Comparison of ENCODE assay signal across 14 cellular contexts in genomic region chr4:39631700-39632079, GRCh38. TPM values are rescaled to one million over a fixed set of nuclear protein-coding genes. Genes with fewer than 3 reads are reported as not detected.
A peak's percentile ranks its signal among the peaks of the same experiment; 100 is the strongest.
DNase-seq lines count a peak whose midpoint lies in the region; ATAC-seq and TF ChIP-seq lines count a peak whose summit lies in the region.
"Had no signal": no experiment of that assay in that cellular context is flagged by ENCODE, and none has a peak within 500 bp of the region (broad histone marks: within the 10 kb centered on the region; RNA-seq: fewer than 3 reads in every experiment).

No MANE protein-coding gene starts in this region.

- TF ChIP-seq CTCF in endothelial cell (IDR thresholded peaks at IDR 0.05; ENCODE audit: unreplicated experiment) (no peak), MCF 10A (IDR thresholded peaks at IDR 0.05; ENCODE audit: unreplicated experiment) (no peak)

- peak; percentile 70 for ATAC-seq in GM18498 (IDR thresholded peaks at IDR 0.05; ENCODE audit: unreplicated experiment)
- peak; percentile 65 for ATAC-seq in GM19452 (IDR thresholded peaks at IDR 0.05; ENCODE audit: unreplicated experiment)
- ATAC-seq in HG02852 (IDR thresholded peaks at IDR 0.05; ENCODE audit: unreplicated experiment), result peak; percentile 67
- ATAC-seq in HG03558 (IDR thresholded peaks at IDR 0.05; ENCODE audit: extremely low read depth, unreplicated experiment), result peak; percentile 57
- ATAC-seq in left ventricle myocardium superior, result no peak

- peaks cover 2% of the 10 kb centered on the region for H3K27me3 Mint-ChIP-seq in endothelial cell (ENCODE audit: unreplicated experiment)
- H3K27me3 Mint-ChIP-seq in MCF 10A (ENCODE audit: insufficient read depth, unreplicated experiment), result no peaks in the 10 kb centered on the region
- H3K27me3 Mint-ChIP-seq: brain had no signal

- no peaks in the 10 kb centered on the region for H3K36me3 Mint-ChIP-seq in endothelial cell (ENCODE audit: low read depth, unreplicated experiment)
- peaks cover 19% of the 10 kb centered on the region for H3K36me3 Mint-ChIP-seq in MCF 10A (ENCODE audit: insufficient read depth, unreplicated experiment)
- H3K36me3 Mint-ChIP-seq: mesothelial cell of epicardium had no signal

- POLR2A ChIA-PET in MCF 10A (lab: Yijun Ruan, JAX), result interaction anchor here (0.7 to 3.4 kb wide), 7 partner anchors 10 to 216 kb away, joined by 3 to 14 read pairs (median 3); partner anchors contain the start of gene UGDH

- H3K27ac Mint-ChIP-seq in endothelial cell (ENCODE audit: unreplicated experiment) (no peak overlapping the region), MCF 10A (ENCODE audit: low read depth, unreplicated experiment) (no peak overlapping the region)
- H3K27ac Mint-ChIP-seq: brain, mesothelial cell of epicardium had no signal

- no peaks in the 10 kb centered on the region for H3K9me3 Mint-ChIP-seq in endothelial cell (ENCODE audit: unreplicated experiment)
- H3K9me3 Mint-ChIP-seq in MCF 10A (ENCODE audit: unreplicated experiment), result no peaks in the 10 kb centered on the region
- H3K9me3 Mint-ChIP-seq: brain, H9, mesothelial cell of epicardium had no signal

- no TSS peak for BruUV-seq in MCF 10A (replicated peaks; lab: Mats Ljungman, UMichigan)

- H3K4me1 Mint-ChIP-seq in endothelial cell (ENCODE audit: unreplicated experiment), result peaks cover 5% of the 10 kb centered on the region
- H3K4me1 Mint-ChIP-seq in MCF 10A (ENCODE audit: insufficient read depth, unreplicated experiment), result peaks cover 15% of the 10 kb centered on the region

- H3K4me3 Mint-ChIP-seq in endothelial cell (ENCODE audit: unreplicated experiment) (no peak overlapping the region), MCF 10A (ENCODE audit: unreplicated experiment) (no peak overlapping the region)
- H3K4me3 Mint-ChIP-seq: brain, H9, mesothelial cell of epicardium had no signal

- intact Hi-C loops in MCF 10A (cut with micrococcal nuclease) (no loop called here), left ventricle myocardium superior (cut with micrococcal nuclease) (no loop called here)

- DNase-seq in amniotic stem cell (lab: John Stamatoyannopoulos, UW) (no peak), endothelial cell (ENCODE audit: low spot score) (no peak), MCF 10A (ENCODE audit: unreplicated experiment) (no peak), left ventricle myocardium superior (no peak)
- DNase-seq: H9, KBM-7, NCI-H226, retina had no signal

- CTCF ChIA-PET in MCF 10A (lab: Yijun Ruan, JAX), result interaction anchor here (0.7 kb wide), 1 partner anchor 31 kb away, joined by 4 read pairs; no protein-coding TSS in a partner anchor

RNA-seq across cellular contexts. Expression of gene SMIM14, which starts 7.0 kb away (rescaled TPM):
- total RNA-seq in endothelial cell (ENCODE audit: unreplicated experiment) (19.4 TPM), MCF 10A (2022) (27.3 and 36.0 TPM in 2 replicates), left ventricle myocardium superior (8.7 TPM)
